1 cellular context compared by ENCODE assay signal in the genomic region with DNA sequence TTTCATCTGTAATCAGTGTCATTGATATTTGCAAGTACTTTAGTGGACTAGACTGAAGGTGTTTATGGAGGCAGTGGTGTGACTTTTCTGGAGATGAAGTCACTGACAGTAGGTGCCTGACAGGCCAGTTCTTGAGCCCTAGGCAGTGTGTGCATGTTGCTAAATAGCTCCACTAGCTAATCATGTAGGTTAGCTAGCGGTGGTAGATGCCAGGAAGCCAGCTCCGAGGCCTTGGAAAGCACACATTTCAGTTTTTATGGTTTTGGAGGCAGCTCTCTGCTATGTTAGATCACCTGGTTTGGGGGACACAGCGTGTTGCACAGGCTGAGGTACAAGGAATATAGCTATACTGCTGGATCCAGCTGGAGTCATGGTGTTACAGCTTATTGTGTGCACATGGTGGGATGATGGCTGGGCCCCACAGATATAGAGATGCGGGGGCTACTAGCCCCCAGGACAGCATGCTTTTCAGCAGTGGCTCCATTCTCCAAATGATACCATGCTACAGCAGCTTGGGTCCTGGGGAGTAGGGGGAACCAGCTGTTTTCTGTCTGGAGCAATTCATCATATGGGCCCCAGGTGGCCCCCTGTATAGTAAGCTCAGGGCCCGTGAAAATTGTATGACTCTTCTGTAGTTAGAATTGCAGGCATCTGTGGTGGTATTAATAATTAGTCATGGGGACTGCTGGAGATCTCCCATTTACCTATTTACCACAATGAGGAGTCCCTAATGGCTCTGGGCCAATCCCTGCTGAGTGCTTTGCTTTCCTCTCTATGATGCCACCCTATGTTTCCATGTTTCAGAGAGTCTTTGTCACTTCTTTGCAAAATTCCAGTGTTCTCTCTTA.
TF ChIP-seq lines count a peak whose summit lies in the region.

No MANE protein-coding gene starts in this region.

TF ChIP-seq in HepG2, 621 proteins besides CTCF, POLR2A, EP300 and RAD21 (continued from another document):
- TF ChIP-seq, protein P1, sequence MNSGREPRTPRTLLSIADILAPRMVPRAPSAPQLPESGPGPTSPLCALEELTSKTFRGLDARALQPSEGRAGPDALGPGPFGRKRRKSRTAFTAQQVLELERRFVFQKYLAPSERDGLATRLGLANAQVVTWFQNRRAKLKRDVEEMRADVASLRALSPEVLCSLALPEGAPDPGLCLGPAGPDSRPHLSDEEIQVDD (CRISPR knock-in tag; IDR thresholded peaks at IDR 0.05; ENCODE audit: borderline replicate concordance): no peak
- TF ChIP-seq ZNF234 (CRISPR knock-in tag; conservative IDR thresholded peaks at IDR 0.05) (no peak), ZNF124 (CRISPR knock-in tag; IDR thresholded peaks at IDR 0.05) (no peak), HOXA9 (CRISPR knock-in tag; IDR thresholded peaks at IDR 0.05; ENCODE audit: borderline replicate concordance) (no peak), FOXA1 (IDR thresholded peaks at IDR 0.05) (no peak), FOXA1 (CRISPR knock-in tag; IDR thresholded peaks at IDR 0.05) (no peak)
- TF ChIP-seq, protein P2, sequence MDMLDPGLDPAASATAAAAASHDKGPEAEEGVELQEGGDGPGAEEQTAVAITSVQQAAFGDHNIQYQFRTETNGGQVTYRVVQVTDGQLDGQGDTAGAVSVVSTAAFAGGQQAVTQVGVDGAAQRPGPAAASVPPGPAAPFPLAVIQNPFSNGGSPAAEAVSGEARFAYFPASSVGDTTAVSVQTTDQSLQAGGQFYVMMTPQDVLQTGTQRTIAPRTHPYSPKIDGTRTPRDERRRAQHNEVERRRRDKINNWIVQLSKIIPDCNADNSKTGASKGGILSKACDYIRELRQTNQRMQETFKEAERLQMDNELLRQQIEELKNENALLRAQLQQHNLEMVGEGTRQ (IDR thresholded peaks at IDR 0.05; ENCODE audit: low read depth, low read length): no peak
- TF ChIP-seq, protein P2 (CRISPR knock-in tag; IDR thresholded peaks at IDR 0.05; ENCODE audit: borderline replicate concordance): no peak
TF ChIP-seq in HepG2: peak in this region for 0.
